32 cellular contexts compared by ENCODE assay signal in genomic region chr7:157622000-157622399, GRCh38.
DNase-seq lines count a peak whose midpoint lies in the region; ATAC-seq and TF ChIP-seq lines count a peak whose summit lies in the region.
"Had no signal": no experiment of that assay in that cellular context is flagged by ENCODE, and none has a peak within 500 bp of the region (broad histone marks: within the 10 kb centered on the region; RNA-seq: fewer than 3 reads in every experiment).

No MANE protein-coding gene starts in this region.

- intact Hi-C loops in left cardiac atrium (cut with DNase I), result no loop called here

- no peak overlapping the region for H3K27ac ChIP-seq in osteoblast (ENCODE audit: low read depth, low read length)
- H3K27ac ChIP-seq: 22Rv1, cardiac muscle cell, epithelial cell of prostate, pancreas, Peyer's patch, testis, VCaP had no signal

- DNase-seq in T-helper 1 cell (no peak), osteoblast (ENCODE audit: insufficient read length, low spot score, missing footprints) (peak; percentile 46), DMS153 (lab: John Stamatoyannopoulos, UW) (no peak), left cardiac atrium (no peak)
- peak; percentile 65 for DNase-seq in activated naive CD4-positive, alpha-beta T cell treated with anti-CD3 and anti-CD28 coated beads, Interleukin-2, amount 10 ng/mL, durations not matched to agents 7 days and 5 days
- DNase-seq in activated naive CD4-positive, alpha-beta T cell treated with Interleukin-2 at 50 U/mL for 16 hours, result no peak
- no peak for DNase-seq in activated T-cell treated with anti-CD3 and anti-CD28 coated beads, Interleukin-2, amount 50 U/mL, for 72 hours
- DNase-seq: cortex of kidney; effector memory CD4-positive, alpha-beta T cell; H9; hippocampal formation; immature natural killer cell; left colon; mucosa of descending colon; NCI-H1092; NCI-H1694; NCI-H748 treated with DMSO at 0.1 percent for 48 hours; nephron progenitor cell; right cardiac atrium; SHP77; T-helper 9 cell; testis had no signal

- no peaks in the 10 kb centered on the region for H4K20me1 ChIP-seq in osteoblast (ENCODE audit: insufficient read depth, low read length)

- CTCF ChIA-PET in activated naive CD4-positive, alpha-beta T cell treated with anti-CD3 and anti-CD28 coated beads, Interleukin-2, amount 10 ng/mL, durations not matched to agents 7 days and 5 days (lab: Charles Lee), result no interaction called here

- no peak overlapping the region for H3K4me3 ChIP-seq in osteoblast (ENCODE audit: insufficient read depth, low read length)
- H3K4me3 ChIP-seq: cardiac muscle cell, K562, mucosa of descending colon, pancreas, Peyer's patch, smooth muscle cell, testis had no signal

- no peak overlapping the region for H3K4me2 ChIP-seq in osteoblast (ENCODE audit: insufficient read depth, low read length)
- H3K4me2 ChIP-seq: smooth muscle cell had no signal

- peaks cover 3% of the 10 kb centered on the region for H3K36me3 Mint-ChIP-seq in T-helper 1 cell treated with Interleukin-12 subunit alpha and Interleukin-12 subunit beta and Interleukin-4 antibody, amounts not matched to agents 30 μg/mL and 1 μg/mL, for 36 hours (ENCODE audit: low read depth)
- H3K36me3 Mint-ChIP-seq in activated naive CD4-positive, alpha-beta T cell treated with anti-CD3 and anti-CD28 coated beads, Interleukin-2, amount 10 ng/mL, durations not matched to agents 7 days and 5 days, result peaks cover 18% of the 10 kb centered on the region
- no peaks in the 10 kb centered on the region for H3K36me3 Mint-ChIP-seq in activated T-cell treated with anti-CD3 and anti-CD28 coated beads, Interleukin-2, amount 50 U/mL, for 72 hours (ENCODE audit: insufficient read depth in 2 of 2)
- H3K36me3 Mint-ChIP-seq: immature natural killer cell had no signal

- H3K4me1 ChIP-seq in osteoblast (ENCODE audit: insufficient read depth, low read length), result no peaks in the 10 kb centered on the region
- H3K4me1 ChIP-seq: pancreas, Peyer's patch, testis had no signal

- TF ChIP-seq CTCF in osteoblast (IDR thresholded peaks at IDR 0.05; ENCODE audit: extremely low read depth, low read depth, low read length), result no peak

- H3K9me3 ChIP-seq in osteoblast (ENCODE audit: low read depth, low read length), result no peaks in the 10 kb centered on the region
- H3K9me3 ChIP-seq: mucosa of descending colon, pancreas, Peyer's patch, testis had no signal

- H3K9me3 Mint-ChIP-seq in T-helper 1 cell treated with Interleukin-12 subunit alpha and Interleukin-12 subunit beta and Interleukin-4 antibody, amounts not matched to agents 30 μg/mL and 1 μg/mL, for 36 hours, result no peaks in the 10 kb centered on the region
- peaks cover 8% of the 10 kb centered on the region for H3K9me3 Mint-ChIP-seq in activated naive CD4-positive, alpha-beta T cell treated with anti-CD3 and anti-CD28 coated beads, Interleukin-2, amount 10 ng/mL, durations not matched to agents 7 days and 5 days
- H3K9me3 Mint-ChIP-seq in activated T-cell treated with anti-CD3 and anti-CD28 coated beads, Interleukin-2, amount 50 U/mL, for 72 hours, result no peaks in the 10 kb centered on the region
- H3K9me3 Mint-ChIP-seq: H9; immature natural killer cell; nephron progenitor cell; stimulated activated naive CD8-positive, alpha-beta T cell treated with anti-CD3 and anti-CD28 coated beads, Interleukin-15, Interleukin-2, amounts not matched to agents 100 ng/mL and 50 ng/mL, for 24 hours had no signal

- no peaks in the 10 kb centered on the region for H3K79me2 ChIP-seq in osteoblast (ENCODE audit: insufficient read depth, low read length)

- peaks cover 29% of the 10 kb centered on the region for H3K4me1 Mint-ChIP-seq in T-helper 1 cell treated with Interleukin-12 subunit alpha and Interleukin-12 subunit beta and Interleukin-4 antibody, amounts not matched to agents 30 μg/mL and 1 μg/mL, for 36 hours (ENCODE audit: low read depth)
- peaks cover 57% of the 10 kb centered on the region for H3K4me1 Mint-ChIP-seq in activated naive CD4-positive, alpha-beta T cell treated with anti-CD3 and anti-CD28 coated beads, Interleukin-2, amount 10 ng/mL, durations not matched to agents 7 days and 5 days
- peaks cover 57% of the 10 kb centered on the region for H3K4me1 Mint-ChIP-seq in activated T-cell treated with anti-CD3 and anti-CD28 coated beads, Interleukin-2, amount 50 U/mL, for 72 hours (ENCODE audit: low read depth)
- H3K4me1 Mint-ChIP-seq: H9, immature natural killer cell had no signal

- H2AFZ ChIP-seq in osteoblast (ENCODE audit: low read length), result no peak overlapping the region

- no peaks in the 10 kb centered on the region for H3K36me3 ChIP-seq in osteoblast (ENCODE audit: insufficient read depth, low read length)
- H3K36me3 ChIP-seq: cardiac muscle cell, pancreas, Peyer's patch had no signal

- peaks cover 25% of the 10 kb centered on the region for H3K27me3 Mint-ChIP-seq in T-helper 1 cell treated with Interleukin-12 subunit alpha and Interleukin-12 subunit beta and Interleukin-4 antibody, amounts not matched to agents 30 μg/mL and 1 μg/mL, for 36 hours (ENCODE audit: low read depth)
- H3K27me3 Mint-ChIP-seq in activated naive CD4-positive, alpha-beta T cell treated with anti-CD3 and anti-CD28 coated beads, Interleukin-2, amount 10 ng/mL, durations not matched to agents 7 days and 5 days, result peaks cover 36% of the 10 kb centered on the region
- peaks cover 4% of the 10 kb centered on the region for H3K27me3 Mint-ChIP-seq in activated T-cell treated with anti-CD3 and anti-CD28 coated beads, Interleukin-2, amount 50 U/mL, for 72 hours (ENCODE audit: low read depth)

- peak overlapping the region; percentile 37 for H3K4me3 Mint-ChIP-seq in T-helper 1 cell treated with Interleukin-12 subunit alpha and Interleukin-12 subunit beta and Interleukin-4 antibody, amounts not matched to agents 30 μg/mL and 1 μg/mL, for 36 hours
- no peak overlapping the region for H3K4me3 Mint-ChIP-seq in activated naive CD4-positive, alpha-beta T cell treated with anti-CD3 and anti-CD28 coated beads, Interleukin-2, amount 10 ng/mL, durations not matched to agents 7 days and 5 days
- H3K4me3 Mint-ChIP-seq in activated T-cell treated with anti-CD3 and anti-CD28 coated beads, Interleukin-2, amount 50 U/mL, for 72 hours, result peak overlapping the region in 1 of 2 donors; percentile 24
- H3K4me3 Mint-ChIP-seq: H9; immature natural killer cell; nephron progenitor cell; stimulated activated naive CD8-positive, alpha-beta T cell treated with anti-CD3 and anti-CD28 coated beads, Interleukin-15, Interleukin-2, amounts not matched to agents 100 ng/mL and 50 ng/mL, for 24 hours had no signal

- no peaks in the 10 kb centered on the region for H3K27me3 ChIP-seq in osteoblast (ENCODE audit: insufficient read depth, low read length)
- H3K27me3 ChIP-seq: cardiac muscle cell, pancreas, Peyer's patch, testis had no signal

- peak; percentile 52 to 58 for ATAC-seq in activated T-cell treated with anti-CD3 and anti-CD28 coated beads, Interleukin-2, amount 50 U/mL, for 72 hours (replicated peaks in 1 of 2)
- no peak for ATAC-seq in left cardiac atrium
- ATAC-seq: left colon, mucosa of descending colon, pancreas, right cardiac atrium had no signal

- H3K27ac Mint-ChIP-seq in T-helper 1 cell treated with Interleukin-12 subunit alpha and Interleukin-12 subunit beta and Interleukin-4 antibody, amounts not matched to agents 30 μg/mL and 1 μg/mL, for 36 hours, result peak overlapping the region; percentile 20
- peak overlapping the region; percentile 74 for H3K27ac Mint-ChIP-seq in activated naive CD4-positive, alpha-beta T cell treated with anti-CD3 and anti-CD28 coated beads, Interleukin-2, amount 10 ng/mL, durations not matched to agents 7 days and 5 days
- no peak overlapping the region for H3K27ac Mint-ChIP-seq in activated T-cell treated with anti-CD3 and anti-CD28 coated beads, Interleukin-2, amount 50 U/mL, for 72 hours
- H3K27ac Mint-ChIP-seq: H9; immature natural killer cell; nephron progenitor cell; stimulated activated naive CD8-positive, alpha-beta T cell treated with anti-CD3 and anti-CD28 coated beads, Interleukin-15, Interleukin-2, amounts not matched to agents 100 ng/mL and 50 ng/mL, for 24 hours had no signal

Comparison
In these comparisons a context has a peak if more than half of its experiments do, and no peak if none do; other contexts are left out.
1. DNase-seq: peak in activated naive CD4-positive, alpha-beta T cell treated with anti-CD3 and anti-CD28 coated beads, Interleukin-2, amount 10 ng/mL, durations not matched to agents 7 days and 5 days (single experiment) and osteoblast (single experiment); none in T-helper 1 cell (0 of 5), activated naive CD4-positive, alpha-beta T cell treated with Interleukin-2 at 50 U/mL for 16 hours (single experiment), activated T-cell treated with anti-CD3 and anti-CD28 coated beads, Interleukin-2, amount 50 U/mL, for 72 hours (0 of 2), DMS153 (single experiment) and left cardiac atrium (single experiment).
2. ATAC-seq: peak in activated T-cell treated with anti-CD3 and anti-CD28 coated beads, Interleukin-2, amount 50 U/mL, for 72 hours (2 of 2); none in left cardiac atrium (0 of 2).